Comparison of ENCODE assay signal across 1 cellular context in the genomic region with DNA sequence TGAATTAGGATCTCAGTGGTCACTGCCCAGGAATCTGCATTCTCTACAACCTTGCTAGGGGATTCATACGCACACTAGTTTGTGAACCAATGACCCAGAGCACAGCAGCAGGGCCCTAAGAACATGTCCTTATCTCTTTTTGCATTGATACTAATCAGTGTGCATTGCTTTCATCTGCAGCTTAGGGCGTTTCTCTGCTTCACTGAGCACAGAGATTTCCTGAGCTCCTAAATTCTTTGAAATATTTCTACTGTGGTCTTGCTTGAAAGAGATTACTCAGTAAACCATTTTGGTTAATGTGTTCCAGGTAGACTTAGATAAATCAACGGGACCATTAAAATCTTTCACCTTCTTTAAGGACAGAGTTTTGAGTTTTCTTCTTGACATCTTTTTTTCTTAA.
TF ChIP-seq lines count a peak whose summit lies in the region.

No MANE protein-coding gene starts in this region.

TF ChIP-seq in WTC11, 78 proteins besides CTCF, POLR2A, EP300 and RAD21 (continued from another document):
- TF ChIP-seq, protein P1, sequence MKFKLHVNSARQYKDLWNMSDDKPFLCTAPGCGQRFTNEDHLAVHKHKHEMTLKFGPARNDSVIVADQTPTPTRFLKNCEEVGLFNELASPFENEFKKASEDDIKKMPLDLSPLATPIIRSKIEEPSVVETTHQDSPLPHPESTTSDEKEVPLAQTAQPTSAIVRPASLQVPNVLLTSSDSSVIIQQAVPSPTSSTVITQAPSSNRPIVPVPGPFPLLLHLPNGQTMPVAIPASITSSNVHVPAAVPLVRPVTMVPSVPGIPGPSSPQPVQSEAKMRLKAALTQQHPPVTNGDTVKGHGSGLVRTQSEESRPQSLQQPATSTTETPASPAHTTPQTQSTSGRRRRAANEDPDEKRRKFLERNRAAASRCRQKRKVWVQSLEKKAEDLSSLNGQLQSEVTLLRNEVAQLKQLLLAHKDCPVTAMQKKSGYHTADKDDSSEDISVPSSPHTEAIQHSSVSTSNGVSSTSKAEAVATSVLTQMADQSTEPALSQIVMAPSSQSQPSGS (CRISPR knock-in tag; IDR thresholded peaks at IDR 0.05; ENCODE audit: borderline replicate concordance, low read depth): no peak
- no peak for TF ChIP-seq HMGA2 (CRISPR knock-in tag; IDR thresholded peaks at IDR 0.05)
- no peak for TF ChIP-seq ZNF263 (CRISPR knock-in tag; IDR thresholded peaks at IDR 0.05; ENCODE audit: low read depth)
- no peak for TF ChIP-seq ATF1 (CRISPR knock-in tag; IDR thresholded peaks at IDR 0.05)
- no peak for TF ChIP-seq TCF7 (CRISPR knock-in tag; IDR thresholded peaks at IDR 0.05; ENCODE audit: low read depth)
- TF ChIP-seq, protein P2, sequence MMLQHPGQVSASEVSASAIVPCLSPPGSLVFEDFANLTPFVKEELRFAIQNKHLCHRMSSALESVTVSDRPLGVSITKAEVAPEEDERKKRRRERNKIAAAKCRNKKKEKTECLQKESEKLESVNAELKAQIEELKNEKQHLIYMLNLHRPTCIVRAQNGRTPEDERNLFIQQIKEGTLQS (CRISPR knock-in tag; conservative IDR thresholded peaks at IDR 0.05): no peak
- TF ChIP-seq, protein P3, sequence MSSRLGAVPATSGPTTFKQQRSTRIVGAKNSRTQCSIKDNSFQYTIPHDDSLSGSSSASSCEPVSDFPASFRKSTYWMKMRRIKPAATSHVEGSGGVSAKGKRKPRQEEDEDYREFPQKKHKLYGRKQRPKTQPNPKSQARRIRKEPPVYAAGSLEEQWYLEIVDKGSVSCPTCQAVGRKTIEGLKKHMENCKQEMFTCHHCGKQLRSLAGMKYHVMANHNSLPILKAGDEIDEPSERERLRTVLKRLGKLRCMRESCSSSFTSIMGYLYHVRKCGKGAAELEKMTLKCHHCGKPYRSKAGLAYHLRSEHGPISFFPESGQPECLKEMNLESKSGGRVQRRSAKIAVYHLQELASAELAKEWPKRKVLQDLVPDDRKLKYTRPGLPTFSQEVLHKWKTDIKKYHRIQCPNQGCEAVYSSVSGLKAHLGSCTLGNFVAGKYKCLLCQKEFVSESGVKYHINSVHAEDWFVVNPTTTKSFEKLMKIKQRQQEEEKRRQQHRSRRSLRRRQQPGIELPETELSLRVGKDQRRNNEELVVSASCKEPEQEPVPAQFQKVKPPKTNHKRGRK (CRISPR knock-in tag; IDR thresholded peaks at IDR 0.05; ENCODE audit: borderline replicate concordance): no peak
- TF ChIP-seq ARID4B (CRISPR knock-in tag; IDR thresholded peaks at IDR 0.05; ENCODE audit: borderline replicate concordance): no peak
- no peak for TF ChIP-seq ZNF671 (CRISPR knock-in tag; IDR thresholded peaks at IDR 0.05)
